Comparison of ENCODE assay signal across 23 cellular contexts in genomic region chr7:157282141-157282801, GRCh38. TPM values are rescaled to one million over a fixed set of nuclear protein-coding genes. Genes with fewer than 3 reads are reported as not detected.
DNase-seq lines count a peak whose midpoint lies in the region; ATAC-seq, FAIRE-seq and TF ChIP-seq lines count a peak whose summit lies in the region.
"Had no signal": no experiment of that assay in that cellular context is flagged by ENCODE, and none has a peak within 500 bp of the region (broad histone marks: within the 10 kb centered on the region; RNA-seq: fewer than 3 reads in every experiment).

No MANE protein-coding gene starts in this region.

- peak overlapping the region; percentile 55 for H3K4me2 ChIP-seq in HepG2 (ENCODE audit: low read depth, low read length)

- H2AFZ ChIP-seq in HepG2 (ENCODE audit: low read length) = no peak overlapping the region
- H2AFZ ChIP-seq: GM23248 had no signal

- H3K4me1 ChIP-seq in colonic mucosa (peaks cover 5% of the 10 kb centered on the region), HepG2 (ENCODE audit: insufficient read depth, low read length) (peaks cover 84% of the 10 kb centered on the region)

- TF ChIP-seq CTCF in colonic mucosa (IDR thresholded peaks at IDR 0.05) (no peak), HepG2 (CRISPR knock-in tag; IDR thresholded peaks at IDR 0.05) (no peak)

- BruUV-seq in HepG2 (replicated peaks; lab: Mats Ljungman, UMichigan) = no TSS peak

- H4K20me1 ChIP-seq in HepG2 (ENCODE audit: insufficient read depth, low read length) = no peaks in the 10 kb centered on the region

- peak; percentile 33 for DNase-seq in Right ventricle myocardium superior
- no peak for DNase-seq in left cardiac atrium
- DNase-seq in colonic mucosa = peak; percentile 65
- no peak for DNase-seq in HepG2 (ENCODE audit: low spot score)
- no peak for DNase-seq in OCI-M1 (lab: John Stamatoyannopoulos, UW)
- DNase-seq in NCI-H446 (lab: John Stamatoyannopoulos, UW) = no peak
- DNase-seq in activated naive CD4-positive, alpha-beta T cell treated with anti-CD3 and anti-CD28 coated beads, Interleukin-2, amount 50 U/mL, for 16 hours = no peak
- DNase-seq: ACHN; activated CD4-positive, alpha-beta T cell treated with anti-CD3 and anti-CD28 coated beads, Interleukin-2, amount 50 U/mL, for 1 hour; body of pancreas; DMS153; effector memory CD8-positive, alpha-beta T cell; GM23248; islet precursor cell; NCI-H526 treated with DMSO at 0.1 percent for 48 hours; substantia nigra; T-helper 2 cell had no signal

- no peaks in the 10 kb centered on the region for H3K36me3 ChIP-seq in colonic mucosa
- no peaks in the 10 kb centered on the region for H3K36me3 ChIP-seq in HepG2 (replicated peaks in 1 of 2; ENCODE audit: control insufficient read depth in 1 of 2, insufficient read depth in 2 of 2, low read length in 2 of 2)

- in situ Hi-C loops in HepG2 (cut with HindIII; ENCODE audit: extremely low pct_ligation_motif_present, low pct_unique_long_range_greater_than_20kb) = no loop called here

- peak overlapping the region; percentile 16 to 21 for H3K9ac ChIP-seq in colonic mucosa (ENCODE audit: low read depth in 2 of 2, low read length in 2 of 2)
- no peak overlapping the region for H3K9ac ChIP-seq in HepG2 (ENCODE audit: insufficient read depth, low read depth, low read length)
- H3K9ac ChIP-seq: GM23248 had no signal

- CTCF ChIA-PET in HepG2 (lab: Yijun Ruan, JAX; ENCODE audit: low intra/inter-chr PET ratio, low total read pairs) = no interaction called here

- H3K9me3 ChIP-seq in colonic mucosa (no peaks in the 10 kb centered on the region), HepG2 (ENCODE audit: low read length) (no peaks in the 10 kb centered on the region)
- H3K9me3 ChIP-seq: body of pancreas had no signal

- 23% methylated on average over 16 of the region's 25 CpGs for WGBS in HepG2 (ENCODE audit: low lambda C conversion rate)

- H3K4me3 ChIP-seq in colonic mucosa (peak overlapping the region; percentile 8), HepG2 (replicated peaks in 1 of 3; ENCODE audit: insufficient read depth in 1 of 3, low read depth in 2 of 3, low read length in 3 of 3) (peak overlapping the region in 1 of 3 experiments; percentile 16; a peak in 2 of 6 replicates)
- H3K4me3 ChIP-seq: body of pancreas, GM23248 had no signal

- TF ChIP-seq EP300 in HepG2 (IDR thresholded peaks at IDR 0.05; ENCODE audit: low read depth in 2 of 2, low read length in 2 of 2) (no peak), HepG2 (CRISPR knock-in tag; IDR thresholded peaks at IDR 0.05; ENCODE audit: borderline replicate concordance) (no peak)

- H3K27me3 ChIP-seq in colonic mucosa = no peaks in the 10 kb centered on the region
- peaks cover 6 to 23% of the 10 kb centered on the region in 2 experiments; a peak in 4 of 5 replicates for H3K27me3 ChIP-seq in HepG2 (ENCODE audit: control insufficient read depth in 1 of 2, insufficient read depth in 2 of 2, low read length in 2 of 2)

- intact Hi-C loops in Right ventricle myocardium superior (cut with DNase I) (no loop called here), left cardiac atrium (cut with DNase I) (no loop called here), colonic mucosa (cut with DNase I) (no loop called here), HepG2 (cut with micrococcal nuclease; ENCODE audit: unreplicated experiment) (no loop called here)

- no peak for TF ChIP-seq RAD21 in HepG2 (CRISPR knock-in tag; IDR thresholded peaks at IDR 0.05)

- ATAC-seq in Right ventricle myocardium superior (ENCODE audit: poor library complexity) (no peak), left cardiac atrium (no peak), HepG2 (peak; percentile 3), GM21825 (IDR thresholded peaks at IDR 0.05; ENCODE audit: unreplicated experiment) (no peak)
- ATAC-seq: activated T-helper 17 cell treated with anti-CD3 and anti-CD28 coated beads, Interleukin-2, amount 50 U/mL, for 72 hours; body of pancreas; effector memory CD8-positive, alpha-beta T cell had no signal

- no peak for TF ChIP-seq POLR2A in HepG2 (IDR thresholded peaks at IDR 0.05; ENCODE audit: insufficient read depth in 1 of 2, low read depth in 2 of 2, low read length in 2 of 2)

- no peaks in the 10 kb centered on the region for H3K79me2 ChIP-seq in HepG2 (ENCODE audit: insufficient read depth, low read length)

- H3K27ac ChIP-seq in colonic mucosa (peak overlapping the region; percentile 60), HepG2 (ENCODE audit: extremely low read length, insufficient read depth, low read length) (no peak overlapping the region)
- H3K27ac ChIP-seq: body of pancreas, C4-2B, GM23248, VCaP had no signal

- FAIRE-seq in HepG2 (lab: Jason Lieb, UNC) = no peak
- FAIRE-seq: G401.6, HTR-8/SVneo had no signal

- POLR2A ChIA-PET in HepG2 (lab: Yijun Ruan, JAX) = no interaction called here

TF ChIP-seq in HepG2, 621 proteins besides CTCF, POLR2A, EP300 and RAD21 (continues in another document):
- TF ChIP-seq MAX (IDR thresholded peaks at IDR 0.05) (0 out of 2 replicates have a peak, but pooled peaks have one; percentile 3), SMAD9 (CRISPR knock-in tag; IDR thresholded peaks at IDR 0.05) (no peak), CEBPZ (IDR thresholded peaks at IDR 0.05; ENCODE audit: low read length) (no peak), ZNF614 (CRISPR knock-in tag; IDR thresholded peaks at IDR 0.05; ENCODE audit: borderline replicate concordance) (no peak), ZNF383 (CRISPR knock-in tag; IDR thresholded peaks at IDR 0.05; ENCODE audit: borderline replicate concordance) (no peak), ZBTB43 (CRISPR knock-in tag; conservative IDR thresholded peaks at IDR 0.05) (no peak)

RNA-seq across cellular contexts. Expression of gene DNAJB6, which starts 54.5 kb away (rescaled TPM):
- total RNA-seq in Right ventricle myocardium superior (191 TPM), left cardiac atrium (100 to 1,000 TPM; 158 to 159 TPM), colonic mucosa (10 to 100 TPM; 78.0 to 81.8 TPM), HepG2 (2016; rRNA removed; fragmentation: Illumina TruSeq; extraction: Trizol) (53.9 and 72.9 TPM in 2 replicates)
- 51.7 and 58.5 TPM in 2 replicates for total RNA-seq in HepG2 (2016; cell fraction: cytosol; rRNA removed; fragmentation: Illumina TruSeq; extraction: Trizol; ENCODE audit: low read depth)
- 57.3 and 66.0 TPM in 2 replicates for total RNA-seq in HepG2 (2016; cell fraction: insoluble cytoplasmic fraction; rRNA removed; fragmentation: Illumina TruSeq; extraction: Trizol)
- total RNA-seq in HepG2 (2016; cell fraction: membrane; rRNA removed; fragmentation: Illumina TruSeq; extraction: Trizol) = 37.1 and 38.2 TPM in 2 replicates
- 31.6 and 33.1 TPM in 2 replicates for total RNA-seq in HepG2 (2016; cell fraction: nucleus; rRNA removed; fragmentation: Illumina TruSeq; extraction: Trizol)
- 27.1 and 29.9 TPM in 2 replicates for polyA plus RNA-seq in HepG2 (2011; rRNA removed)
- polyA plus RNA-seq in HepG2 (2011; cell fraction: cytosol; rRNA removed) = 14.8 and 23.9 TPM in 2 replicates
- polyA plus RNA-seq in HepG2 (2011; cell fraction: nucleus; rRNA removed) = 22.1 and 25.2 TPM in 2 replicates
- 61.9 and 67.0 TPM in 2 replicates for polyA plus RNA-seq in HepG2 (2012)
- 15.6 and 19.2 TPM in 2 replicates for polyA plus RNA-seq in HepG2 (2016; cell fraction: cytosol; fragmentation: Illumina TruSeq; extraction: Trizol; ENCODE audit: low read depth)
- 96.0 and 98.3 TPM in 2 replicates for polyA plus RNA-seq in HepG2 (2016; cell fraction: insoluble cytoplasmic fraction; fragmentation: Illumina TruSeq; extraction: Trizol; ENCODE audit: low read depth)
- polyA plus RNA-seq in HepG2 (2016; cell fraction: membrane; fragmentation: Illumina TruSeq; extraction: Trizol; ENCODE audit: low read depth) = 29.1 and 33.0 TPM in 2 replicates
- 55.8 and 62.6 TPM in 2 replicates for polyA plus RNA-seq in HepG2 (2016; cell fraction: nucleus; fragmentation: Illumina TruSeq; extraction: Trizol; ENCODE audit: insufficient read depth, low read depth)
- 18.1 and 22.3 TPM in 2 replicates for polyA minus RNA-seq in HepG2 (2011; rRNA and poly(A)+ RNA removed; ENCODE audit: low replicate concordance)
- polyA minus RNA-seq in HepG2 (2011; cell fraction: cytosol; rRNA and poly(A)+ RNA removed) = 25.6 and 28.2 TPM in 2 replicates
- 43.9 and 51.2 TPM in 2 replicates for polyA minus RNA-seq in HepG2 (2011; cell fraction: nucleus; rRNA and poly(A)+ RNA removed)

Comparison
In these comparisons a context has a peak if more than half of its experiments do, and no peak if none do; other contexts are left out.
1. DNase-seq: peak in Right ventricle myocardium superior (single experiment) and colonic mucosa (single experiment); none in left cardiac atrium (single experiment), HepG2 (single experiment), OCI-M1 (single experiment), NCI-H446 (0 of 2) and activated naive CD4-positive, alpha-beta T cell treated with anti-CD3 and anti-CD28 coated beads, Interleukin-2, amount 50 U/mL, for 16 hours (single experiment).